ENCODE assay signal across 8 cellular contexts in genomic region chr5:14035859-14036440, GRCh38.
DNase-seq lines count a peak whose midpoint lies in the region; ATAC-seq and TF ChIP-seq lines count a peak whose summit lies in the region.

No MANE protein-coding gene starts in this region.

- H3K4me1 ChIP-seq in tibial artery: peaks cover 0 to 26% (median 18%) of the 10 kb centered on the region in 4 donors

- ATAC-seq in GM18502 (IDR thresholded peaks at IDR 0.05; ENCODE audit: poor library complexity, unreplicated experiment): peak; percentile 64

- H3K36me3 Mint-ChIP-seq in MCF 10A (ENCODE audit: insufficient read depth, unreplicated experiment): no peaks in the 10 kb centered on the region

- intact Hi-C loops in MCF 10A (cut with micrococcal nuclease): loop anchor here (2.0 to 5.0 kb wide), 2 partner anchors 25 to 106 kb away; partner anchors contain the start of gene TRIO
- intact Hi-C loops in tibial artery (cut with DNase I; ENCODE audit: low total_unique reads): no loop called here

- no peaks in the 10 kb centered on the region for H3K9me3 Mint-ChIP-seq in MCF 10A (ENCODE audit: unreplicated experiment)

- no TSS peak for BruUV-seq in MCF 10A (replicated peaks; lab: Mats Ljungman, UMichigan)

- peak overlapping the region; percentile 33 to 44 for H3K27ac ChIP-seq in tibial artery
- no peak overlapping the region for H3K27ac ChIP-seq in WERI-Rb-1

- H3K4me1 Mint-ChIP-seq in MCF 10A (ENCODE audit: insufficient read depth, unreplicated experiment): peaks cover 33% of the 10 kb centered on the region

- H3K4me3 Mint-ChIP-seq in MCF 10A (ENCODE audit: unreplicated experiment): peak overlapping the region; percentile 62

- DNase-seq in NAMALWA (ENCODE audit: low spot score) (peak; percentile 39), MCF 10A (ENCODE audit: unreplicated experiment) (peak; percentile 91), kidney epithelial cell (ENCODE audit: low read depth) (peak; percentile 100), tibial artery (no peak), WERI-Rb-1 (no peak), T-helper 1 cell (no peak), NCI-H1436 (lab: John Stamatoyannopoulos, UW) (no peak)

- H3K27ac Mint-ChIP-seq in MCF 10A (ENCODE audit: low read depth, unreplicated experiment): peak overlapping the region; percentile 65

- CTCF ChIA-PET in MCF 10A (lab: Yijun Ruan, JAX): interaction anchor here (0.8 to 1.0 kb wide), 2 partner anchors 234 to 537 kb away, joined by 3 read pairs; no protein-coding TSS in a partner anchor

- no peaks in the 10 kb centered on the region for H3K27me3 ChIP-seq in kidney epithelial cell (ENCODE audit: control insufficient read depth, insufficient read depth, low read length)
- H3K27me3 ChIP-seq in tibial artery: no peaks in the 10 kb centered on the region
- H3K27me3 ChIP-seq in WERI-Rb-1 (ENCODE audit: insufficient read depth, low read depth, severe bottlenecking): peaks cover 98% of the 10 kb centered on the region

- no peaks in the 10 kb centered on the region for H3K27me3 Mint-ChIP-seq in MCF 10A (ENCODE audit: insufficient read depth, unreplicated experiment)

- H3K36me3 ChIP-seq in kidney epithelial cell (ENCODE audit: control insufficient read depth, insufficient read depth, low read length) (no peaks in the 10 kb centered on the region), tibial artery (no peaks in the 10 kb centered on the region), WERI-Rb-1 (no peaks in the 10 kb centered on the region)

- TF ChIP-seq CTCF in MCF 10A (IDR thresholded peaks at IDR 0.05; ENCODE audit: unreplicated experiment) (no peak), kidney epithelial cell (IDR thresholded peaks at IDR 0.05; ENCODE audit: insufficient read depth, low read length, poor library complexity, severe bottlenecking) (no peak), tibial artery (IDR thresholded peaks at IDR 0.05) (no peak), WERI-Rb-1 (IDR thresholded peaks at IDR 0.05; ENCODE audit: low read depth, low read length) (no peak)

- H3K9me3 ChIP-seq in tibial artery (no peaks in the 10 kb centered on the region), WERI-Rb-1 (ENCODE audit: severe bottlenecking) (peaks cover 16% of the 10 kb centered on the region)

- POLR2A ChIA-PET in MCF 10A (lab: Yijun Ruan, JAX): interaction anchor here (0.8 to 2.7 kb wide), 8 partner anchors 10 to 624 kb away, joined by 3 to 12 read pairs (median 4); no protein-coding TSS in a partner anchor

- H3K4me3 ChIP-seq in kidney epithelial cell (ENCODE audit: low read depth, low read length) (no peak overlapping the region), tibial artery (peak overlapping the region; percentile 13 to 42), WERI-Rb-1 (ENCODE audit: low read depth, low read length) (no peak overlapping the region)

Comparison
In these comparisons a context has a peak if more than half of its experiments do, and no peak if none do; other contexts are left out.
1. DNase-seq: peak in NAMALWA (single experiment), MCF 10A (single experiment) and kidney epithelial cell (single experiment); none in tibial artery (0 of 2), WERI-Rb-1 (single experiment), T-helper 1 cell (0 of 5) and NCI-H1436 (single experiment).
2. H3K4me3 ChIP-seq: peak in tibial artery (2 of 2); none in kidney epithelial cell (single experiment) and WERI-Rb-1 (single experiment).